ENCODE assay signal across 8 cellular contexts in the genomic region with DNA sequence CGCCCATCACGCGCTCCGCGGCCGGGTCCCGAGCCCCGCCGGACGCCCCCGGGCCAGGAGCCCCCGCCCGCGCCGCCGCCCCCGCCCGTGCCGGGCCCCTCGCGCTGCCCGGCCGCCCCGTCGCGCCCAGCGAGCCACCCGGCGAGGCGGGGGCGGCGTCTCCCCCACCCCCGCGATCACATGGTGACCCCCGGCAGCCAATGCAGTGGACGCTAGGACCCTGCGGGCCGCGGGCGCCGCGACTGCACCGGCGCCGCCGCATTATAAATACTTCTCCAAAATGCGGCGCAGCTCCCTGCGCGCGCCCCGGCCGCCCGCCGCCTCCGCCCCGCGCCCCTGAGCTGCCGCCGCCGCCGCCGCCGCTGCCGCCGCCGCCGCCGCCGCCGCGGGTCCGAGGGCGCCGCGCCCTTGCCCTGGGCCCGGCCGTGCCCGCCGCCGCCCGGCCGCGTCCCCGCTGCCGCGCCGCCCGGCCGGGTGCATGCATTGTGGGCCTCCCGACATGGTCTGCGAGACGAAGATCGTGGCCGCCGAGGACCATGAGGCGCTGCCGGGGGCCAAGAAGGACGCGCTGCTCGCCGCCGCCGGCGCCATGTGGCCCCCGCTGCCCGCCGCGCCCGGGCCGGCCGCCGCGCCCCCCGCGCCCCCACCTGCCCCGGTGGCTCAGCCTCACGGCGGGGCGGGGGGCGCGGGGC. TPM values are rescaled to one million over a fixed set of nuclear protein-coding genes. Genes with fewer than 3 reads are reported as not detected.
DNase-seq lines count a peak whose midpoint lies in the region; TF ChIP-seq lines count a peak whose summit lies in the region.

A gene with protein sequence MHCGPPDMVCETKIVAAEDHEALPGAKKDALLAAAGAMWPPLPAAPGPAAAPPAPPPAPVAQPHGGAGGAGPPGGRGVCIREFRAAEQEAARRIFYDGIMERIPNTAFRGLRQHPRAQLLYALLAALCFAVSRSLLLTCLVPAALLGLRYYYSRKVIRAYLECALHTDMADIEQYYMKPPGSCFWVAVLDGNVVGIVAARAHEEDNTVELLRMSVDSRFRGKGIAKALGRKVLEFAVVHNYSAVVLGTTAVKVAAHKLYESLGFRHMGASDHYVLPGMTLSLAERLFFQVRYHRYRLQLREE (plus strand): TSS at position 294 of the 692 bp plus-strand sequence. CDS start 185 bp downstream, at position 479.

- H3K9me2 ChIP-seq in neural cell (ENCODE audit: insufficient read depth, low read length) = no peaks in the 10 kb centered on the region

- peak within 1 kb of the TSS; percentile 57 to 82 (median 75); a peak in 21 of 22 replicates for H3K9ac ChIP-seq in BLaER1 treated with 17β-estradiol and CSF1 and Interleukin-3, amounts not matched to agents 10 nM and 100 nM
- H3K9ac ChIP-seq in HUES64 (ENCODE audit: low read depth, low read length) = no peak within 1 kb of the TSS; the same call in 1 of the 2 replicates
- peak within 1 kb of the TSS; percentile 85 for H3K9ac ChIP-seq in neural cell (ENCODE audit: low read length)

- TF ChIP-seq CTCF in esophagus squamous epithelium (IDR thresholded peaks at IDR 0.05) (no peak), neural cell (IDR thresholded peaks at IDR 0.05; ENCODE audit: poor library complexity, severe bottlenecking) (no peak)

- peak within 1 kb of the TSS; percentile 75 to 90 (median 85) for H3K4me2 ChIP-seq in BLaER1 treated with 17β-estradiol and CSF1 and Interleukin-3, amounts not matched to agents 10 nM and 100 nM
- H3K4me2 ChIP-seq in neural cell (ENCODE audit: low read length) = peak within 1 kb of the TSS; percentile 48

- H3F3A ChIP-seq in neural cell (ENCODE audit: insufficient read depth, low read length, poor library complexity, severe bottlenecking) = no peaks in the 10 kb centered on the region

- peaks cover 0 to 3% of the 10 kb centered on the region in 2 donors for H3K4me1 Mint-ChIP-seq in immature natural killer cell

- H3K4me3 Mint-ChIP-seq in immature natural killer cell = no peak within 1 kb of the TSS

- peak within 1 kb of the TSS in 9 of 11 experiments; percentile 50 to 74 (median 61); a peak in 18 of 22 replicates for H3K27ac ChIP-seq in BLaER1 treated with 17β-estradiol and CSF1 and Interleukin-3, amounts not matched to agents 10 nM and 100 nM
- H3K27ac ChIP-seq in HUES64 (ENCODE audit: low read depth, low read length) = no peak within 1 kb of the TSS
- no peak within 1 kb of the TSS for H3K27ac ChIP-seq in esophagus squamous epithelium
- H3K27ac ChIP-seq in neural cell (ENCODE audit: low read length) = peak within 1 kb of the TSS; percentile 73

- no peak within 1 kb of the TSS for H3K27ac Mint-ChIP-seq in immature natural killer cell

- H3K36me3 ChIP-seq in BLaER1 treated with 17β-estradiol and CSF1 and Interleukin-3, amounts not matched to agents 10 nM and 100 nM = peaks cover 0 to 12% (median 8%) of the 10 kb centered on the region in 11 experiments; a peak in 8 of 22 replicates
- H3K36me3 ChIP-seq in HUES64 (ENCODE audit: insufficient read depth, low read length) = no peaks in the 10 kb centered on the region
- H3K36me3 ChIP-seq in esophagus squamous epithelium = no peaks in the 10 kb centered on the region
- no peaks in the 10 kb centered on the region for H3K36me3 ChIP-seq in neural cell (ENCODE audit: insufficient read depth, low read length)

- intact Hi-C loops in esophagus squamous epithelium (cut with DNase I) = no loop called here

- H3K27me3 Mint-ChIP-seq in immature natural killer cell (ENCODE audit: low read depth in 3 of 3) = peaks cover 2 to 18% (median 6%) of the 10 kb centered on the region in 3 donors

- TF ChIP-seq RAD21 in neural cell (conservative IDR thresholded peaks at IDR 0.05) = no peak

- H3K27me3 ChIP-seq in BLaER1 treated with 17β-estradiol and CSF1 and Interleukin-3, amounts not matched to agents 10 nM and 100 nM = peaks cover 40 to 57% (median 46%) of the 10 kb centered on the region in 11 experiments
- H3K27me3 ChIP-seq in HUES64 (ENCODE audit: insufficient read depth, low read length) (peaks cover 70% of the 10 kb centered on the region), esophagus squamous epithelium (peaks cover 9 to 98% (median 18%) of the 10 kb centered on the region in 4 donors), neural cell (ENCODE audit: insufficient read depth, low read depth, low read length) (no peaks in the 10 kb centered on the region)

- TF ChIP-seq EP300 in neural cell (conservative IDR thresholded peaks at IDR 0.05; ENCODE audit: poor library complexity, severe bottlenecking) = no peak

- H3K4me3 ChIP-seq in BLaER1 treated with 17β-estradiol and CSF1 and Interleukin-3, amounts not matched to agents 10 nM and 100 nM = peak within 1 kb of the TSS; percentile 68 to 78 (median 70)
- peak within 1 kb of the TSS; percentile 52 for H3K4me3 ChIP-seq in HUES64 (ENCODE audit: low read length)
- peak within 1 kb of the TSS in 3 of 4 donors; percentile 25 to 66 (median 44) for H3K4me3 ChIP-seq in esophagus squamous epithelium
- peak within 1 kb of the TSS; percentile 89 for H3K4me3 ChIP-seq in neural cell (ENCODE audit: low read length)

- peak within 1 kb of the TSS; percentile 65 for H2AFZ ChIP-seq in neural cell (ENCODE audit: low read depth, low read length)

- WGBS in HUES64 = under 1% methylated on average over 122 of the region's 122 CpGs
- WGBS in esophagus squamous epithelium, 2 donors = no CpG with 5 or more reads among the region's 122 CpGs

- DNase-seq in SKM-1 treated with dmso at 0.1 percent for 144 hours (lab: John Stamatoyannopoulos, UW; ENCODE audit: unreplicated experiment) = peak; percentile 77
- no peak for DNase-seq in esophagus squamous epithelium (lab: John Stamatoyannopoulos, UW)
- no peak for DNase-seq in COLO829 (ENCODE audit: low spot score)
- no peak for DNase-seq in immature natural killer cell
- DNase-seq in activated effector memory CD4-positive, alpha-beta T cell treated with Interleukin-2 at 50 U/mL for 16 hours = no peak

- TF ChIP-seq POLR2A in esophagus squamous epithelium (IDR thresholded peaks at IDR 0.05) = no peak

- no peaks in the 10 kb centered on the region for H3K79me2 ChIP-seq in neural cell (replicated peaks; ENCODE audit: insufficient read depth, low read length)

- H3K9me3 ChIP-seq in BLaER1 treated with 17β-estradiol and CSF1 and Interleukin-3, amounts not matched to agents 10 nM and 100 nM (replicated peaks in 1 of 11) = no peaks in the 10 kb centered on the region
- H3K9me3 ChIP-seq in HUES64 (ENCODE audit: insufficient read depth, low read depth, low read length) (no peaks in the 10 kb centered on the region), esophagus squamous epithelium (no peaks in the 10 kb centered on the region), neural cell (ENCODE audit: low read length) (no peaks in the 10 kb centered on the region)

- H3K9me3 Mint-ChIP-seq in immature natural killer cell = no peaks in the 10 kb centered on the region

- no peaks in the 10 kb centered on the region for H3K36me3 Mint-ChIP-seq in immature natural killer cell

- peaks cover 0 to 28% (median 18%) of the 10 kb centered on the region in 10 experiments; a peak in 14 of 20 replicates for H3K4me1 ChIP-seq in BLaER1 treated with 17β-estradiol and CSF1 and Interleukin-3, amounts not matched to agents 10 nM and 100 nM
- H3K4me1 ChIP-seq in HUES64 (ENCODE audit: insufficient read depth, low read length) = 0 out of 2 replicates have a peak, but pooled peaks cover 3% of the 10 kb centered on the region
- peaks cover 0 to 29% (median 22%) of the 10 kb centered on the region in 3 donors for H3K4me1 ChIP-seq in esophagus squamous epithelium

- peaks cover 0 to 34% (median 23%) of the 10 kb centered on the region in 11 experiments; a peak in 14 of 22 replicates for H4K20me1 ChIP-seq in BLaER1 treated with 17β-estradiol and CSF1 and Interleukin-3, amounts not matched to agents 10 nM and 100 nM
- H4K20me1 ChIP-seq in neural cell (ENCODE audit: insufficient read depth) = peaks cover 7% of the 10 kb centered on the region

TF ChIP-seq in neural cell, 6 proteins besides CTCF, POLR2A, EP300 and RAD21:
- TF ChIP-seq REST (IDR thresholded peaks at IDR 0.05; ENCODE audit: borderline replicate concordance) (no peak), SMC3 (conservative IDR thresholded peaks at IDR 0.05; ENCODE audit: poor library complexity) (no peak), MXI1 (conservative IDR thresholded peaks at IDR 0.05; ENCODE audit: poor library complexity, severe bottlenecking) (no peak), EZH2 (IDR thresholded peaks at IDR 0.05; ENCODE audit: borderline replicate concordance, insufficient read depth, low read length, poor library complexity, severe bottlenecking) (no peak), POLR2AphosphoS5 (IDR thresholded peaks at IDR 0.05) (no peak)
TF ChIP-seq in neural cell: peak in this region for 0.

RNA-seq across cellular contexts. Expression of the gene that starts here (rescaled TPM):
- 5.1 TPM for polyA plus RNA-seq in HUES64 (2013, experiment 1 of 2)
- polyA plus RNA-seq in HUES64 (2013, experiment 2 of 2) = 4.5 TPM
- under 1 TPM in 1 of 4 donors, not detected in 3; under 0.01 TPM for total RNA-seq in esophagus squamous epithelium
- polyA plus RNA-seq in neural cell (12.6 and 15.4 TPM in 2 replicates), immature natural killer cell (not detected)
- polyA minus RNA-seq in neural cell = 19.0 and 20.5 TPM in 2 replicates

Comparison
In these comparisons a context has a peak if more than half of its experiments do, and no peak if none do; other contexts are left out.
1. RNA of the gene that starts here (polyA plus RNA-seq): 12.6 to 15.4 TPM in neural cell; not detected in immature natural killer cell; every median in the first group is over 10 times any median in the second.
2. H3K27ac ChIP-seq: peak in BLaER1 treated with 17β-estradiol and CSF1 and Interleukin-3, amounts not matched to agents 10 nM and 100 nM (9 of 11) and neural cell (single experiment); none in HUES64 (single experiment) and esophagus squamous epithelium (0 of 4).
3. Peak in every context shown above with its lines, with median percentiles within 50 percentile points of each other: H3K4me3 ChIP-seq.